In the genomic region with DNA sequence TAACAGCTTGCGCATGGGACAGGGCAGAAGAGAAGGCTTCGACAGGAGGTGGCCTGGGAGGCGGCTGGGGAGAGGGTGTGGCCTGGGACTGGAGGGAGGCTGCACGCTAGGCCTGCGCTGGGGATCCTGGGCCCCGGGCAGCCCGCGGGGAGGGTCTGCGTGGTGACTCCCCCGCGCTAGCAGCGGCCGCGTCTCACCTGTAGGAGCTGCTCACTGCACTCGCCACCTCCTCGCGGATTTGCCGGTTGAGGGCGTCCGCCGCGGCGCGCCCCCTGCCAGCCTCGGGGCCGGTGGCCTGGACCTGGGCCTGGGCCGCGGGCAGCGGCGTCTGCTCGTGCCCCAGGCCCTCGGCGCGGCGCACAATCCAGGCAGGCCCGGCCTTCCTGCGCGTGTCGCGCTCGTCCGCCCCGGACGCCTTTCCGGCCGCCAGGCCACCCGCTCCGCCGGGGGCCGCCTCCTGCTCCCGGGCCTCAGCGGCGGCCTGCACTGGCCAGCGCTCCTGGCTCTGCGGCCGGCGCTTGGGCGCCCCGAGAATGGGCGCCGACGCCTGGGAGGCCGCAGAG, we compare ENCODE assay signal across 8 cellular contexts. TPM values are rescaled to one million over a fixed set of nuclear protein-coding genes. Genes with fewer than 3 reads are reported as not detected.
A peak's percentile ranks its signal among the peaks of the same experiment; 100 is the strongest.
DNase-seq lines count a peak whose midpoint lies in the region; ATAC-seq lines count a peak whose summit lies in the region.

No MANE protein-coding gene starts in this region.

- DNase-seq in EH (ENCODE audit: low read depth) (peak; percentile 38), KBM-7 (peak; percentile 22), left ventricle myocardium superior (peak; percentile 63), retina (peak; percentile 77), RKO (ENCODE audit: low spot score) (no peak), inferior parietal cortex (ENCODE audit: extremely low spot score) (no peak)

- no peaks in the 10 kb centered on the region for H3K36me3 Mint-ChIP-seq in activated naive CD8-positive, alpha-beta T cell

- no peaks in the 10 kb centered on the region for H3K9me3 Mint-ChIP-seq in activated naive CD8-positive, alpha-beta T cell (ENCODE audit: low read depth)

- peaks cover 8% of the 10 kb centered on the region for H3K4me1 Mint-ChIP-seq in activated naive CD8-positive, alpha-beta T cell (ENCODE audit: low read depth)

- ATAC-seq in left ventricle myocardium superior (peak; percentile 76), GM18858 (IDR thresholded peaks at IDR 0.05; ENCODE audit: unreplicated experiment) (no peak)

- in situ Hi-C loops in KBM-7 (cut with MboI; ENCODE audit: low pct_unique_long_range_greater_than_20kb, low sequenced_read_pairs): no loop called here

- peak overlapping the region; percentile 80 for H3K4me3 Mint-ChIP-seq in activated naive CD8-positive, alpha-beta T cell

- H3K27ac Mint-ChIP-seq in activated naive CD8-positive, alpha-beta T cell: no peak overlapping the region

- intact Hi-C loops in left ventricle myocardium superior (cut with micrococcal nuclease): no loop called here

- peaks cover 47% of the 10 kb centered on the region for H3K27me3 Mint-ChIP-seq in activated naive CD8-positive, alpha-beta T cell

RNA-seq across cellular contexts. Expression of a gene that starts 1.5 kb away (rescaled TPM):
- total RNA-seq in left ventricle myocardium superior: 5.4 TPM

RNA-seq across cellular contexts. Expression of a gene that starts 50.3 kb away (rescaled TPM):
- total RNA-seq in left ventricle myocardium superior: 0.17 TPM

Comparison
In these comparisons a context has a peak if more than half of its experiments do, and no peak if none do; other contexts are left out.
1. DNase-seq: peak in EH (single experiment), KBM-7 (single experiment), left ventricle myocardium superior (single experiment) and retina (single experiment); none in RKO (single experiment) and inferior parietal cortex (single experiment).